35 cellular contexts compared by ENCODE assay signal in the genomic region with DNA sequence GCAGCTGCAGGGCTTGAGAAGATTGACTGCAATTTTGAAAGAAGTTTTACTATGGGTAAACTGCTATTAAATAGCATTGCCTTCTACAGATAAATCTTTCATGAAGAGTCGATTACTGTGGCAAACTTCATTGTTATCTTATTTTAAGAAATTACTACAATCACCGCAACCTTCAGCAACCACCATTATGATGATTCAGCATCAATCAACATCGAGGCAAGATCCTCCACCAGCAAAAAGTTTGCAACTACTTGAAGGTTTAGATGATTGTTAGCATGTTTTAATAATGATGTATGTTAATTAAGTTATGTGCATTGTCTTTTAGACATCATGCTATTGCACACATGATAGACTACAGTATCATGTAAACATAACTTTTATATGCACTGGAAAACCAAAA.
"Had no signal": no experiment of that assay in that cellular context is flagged by ENCODE, and none has a peak within 500 bp of the region (broad histone marks: within the 10 kb centered on the region; RNA-seq: fewer than 3 reads in every experiment).

No MANE protein-coding gene starts in this region.

- H3K36me3 ChIP-seq: MG63 had no signal

- DNase-seq: Karpas-422, Kasumi-1, MG63, MM.1S, MV-4-11, NCI-H1048, NCI-H1092, NCI-H1092 treated with DMSO at 0.1 percent for 48 hours, NCI-H1105, NCI-H1105 treated with DMSO at 0.1 percent for 48 hours, NCI-H1417, NCI-H1417 treated with DMSO at 0.1 percent for 48 hours, NCI-H1436, NCI-H1436 treated with DMSO at 0.1 percent for 48 hours, NCI-H146, NCI-H1694, NCI-H1694 treated with DMSO at 0.1 percent for 48 hours, NCI-H187, NCI-H187 treated with DMSO at 0.1 percent for 48 hours, NCI-H1930, NCI-H2029, NCI-H2029 treated with DMSO at 0.1 percent for 48 hours, NCI-H2081, NCI-H2081 treated with DMSO at 0.1 percent for 48 hours, NCI-H2107, NCI-H2171, NCI-H2227 treated with DMSO at 0.1 percent for 48 hours, NCI-H226, NCI-H345, NCI-H446, NCI-H446 treated with DMSO at 0.1 percent for 48 hours, NCI-H510A, NCI-H510A treated with DMSO at 0.1 percent for 48 hours, NCI-H524 had no signal

- H3K9me3 ChIP-seq: MG63 had no signal

- H3K27me3 ChIP-seq: MG63 had no signal

- H3K4me2 ChIP-seq: KMS-11 had no signal

- H3K4me3 ChIP-seq: MG63 had no signal

- H3K27ac ChIP-seq: KMS-11 had no signal

- H3K9ac ChIP-seq: KMS-11 had no signal
